10 cellular contexts compared by ENCODE assay signal in genomic region chr16:54282923-54283734, GRCh38. TPM values are rescaled to one million over a fixed set of nuclear protein-coding genes. Genes with fewer than 3 reads are reported as not detected.
DNase-seq lines count a peak whose midpoint lies in the region; ATAC-seq, FAIRE-seq and TF ChIP-seq lines count a peak whose summit lies in the region.
"Had no signal": no experiment of that assay in that cellular context is flagged by ENCODE, and none has a peak within 500 bp of the region (broad histone marks: within the 10 kb centered on the region; RNA-seq: fewer than 3 reads in every experiment).

No MANE protein-coding gene starts in this region.

- H3K4me1 Mint-ChIP-seq in MCF 10A (ENCODE audit: insufficient read depth, unreplicated experiment): peaks cover 11% of the 10 kb centered on the region
- peaks cover 30% of the 10 kb centered on the region for H3K4me1 Mint-ChIP-seq in mesothelial cell of epicardium

- peak overlapping the region; percentile 94 for H3K4me3 Mint-ChIP-seq in MCF 10A (ENCODE audit: unreplicated experiment)
- H3K4me3 Mint-ChIP-seq in mesothelial cell of epicardium: peak overlapping the region; percentile 95
- H3K4me3 Mint-ChIP-seq: activated CD4-positive, alpha-beta T cell treated with anti-CD3 and anti-CD28 coated beads, Interleukin-2, amount 10 ng/mL, durations not matched to agents 7 days and 5 days had no signal

- H3K27me3 ChIP-seq in H7 (ENCODE audit: control insufficient read depth, insufficient read depth, low read length): peaks cover 73% of the 10 kb centered on the region

- POLR2A ChIA-PET in MCF 10A (lab: Yijun Ruan, JAX): interaction anchor here (0.5 to 11.8 kb wide), 19 partner anchors 29 to 665 kb away, joined by 3 to 352 read pairs (median 4); partner anchors contain the start of gene IRX5

- H3K27ac Mint-ChIP-seq in MCF 10A (ENCODE audit: low read depth, unreplicated experiment): peak overlapping the region; percentile 95
- H3K27ac Mint-ChIP-seq in mesothelial cell of epicardium: peak overlapping the region; percentile 81
- H3K27ac Mint-ChIP-seq: activated CD4-positive, alpha-beta T cell treated with anti-CD3 and anti-CD28 coated beads, Interleukin-2, amount 10 ng/mL, durations not matched to agents 7 days and 5 days had no signal

- TF ChIP-seq CTCF in AG10803 (conservative IDR thresholded peaks at IDR 0.05; ENCODE audit: low read length): no peak
- TF ChIP-seq CTCF in MCF 10A (IDR thresholded peaks at IDR 0.05; ENCODE audit: unreplicated experiment): no peak
- TF ChIP-seq CTCF in mesothelial cell of epicardium (IDR thresholded peaks at IDR 0.05; ENCODE audit: unreplicated experiment): no peak

- DNase-seq in AG10803 (ENCODE audit: low read depth): no peak
- DNase-seq in H7: peak; percentile 56
- DNase-seq in MCF 10A (ENCODE audit: unreplicated experiment): peak; percentile 18
- peak in 1 of 2 experiments; percentile 41 for DNase-seq in mesothelial cell of epicardium (ENCODE audit: low spot score in 2 of 2, unreplicated experiment in 2 of 2)
- no peak for DNase-seq in frontal cortex (ENCODE audit: low spot score in 2 of 2)
- DNase-seq: activated CD4-positive, alpha-beta T cell treated with anti-CD3 and anti-CD28 coated beads, Interleukin-2, amount 10 ng/mL, durations not matched to agents 7 days and 5 days had no signal

- H3K27me3 Mint-ChIP-seq in MCF 10A (ENCODE audit: insufficient read depth, unreplicated experiment) (no peaks in the 10 kb centered on the region), mesothelial cell of epicardium (ENCODE audit: low read depth) (peaks cover 56% of the 10 kb centered on the region)

- TSS peak; percentile 54 for BruUV-seq in MCF 10A (replicated peaks; lab: Mats Ljungman, UMichigan)

- H3K36me3 ChIP-seq in H7 (replicated peaks; ENCODE audit: control insufficient read depth, insufficient read depth, low read length): no peaks in the 10 kb centered on the region

- no peak for FAIRE-seq in frontal cortex (lab: Jason Lieb, UNC)

- no peak for ATAC-seq in GM21381 (IDR thresholded peaks at IDR 0.05; ENCODE audit: unreplicated experiment)
- ATAC-seq in HG03045 (IDR thresholded peaks at IDR 0.05; ENCODE audit: unreplicated experiment): no peak
- ATAC-seq in HG03095 (IDR thresholded peaks at IDR 0.05; ENCODE audit: unreplicated experiment): no peak

- H3K4me3 ChIP-seq in AG10803 (ENCODE audit: low read length) (peak overlapping the region; percentile 81), H7 (ENCODE audit: insufficient read depth, low read depth, low read length) (no peak overlapping the region)

- no peaks in the 10 kb centered on the region for H3K9me3 Mint-ChIP-seq in MCF 10A (ENCODE audit: unreplicated experiment)
- H3K9me3 Mint-ChIP-seq in mesothelial cell of epicardium: no peaks in the 10 kb centered on the region
- H3K9me3 Mint-ChIP-seq: activated CD4-positive, alpha-beta T cell treated with anti-CD3 and anti-CD28 coated beads, Interleukin-2, amount 10 ng/mL, durations not matched to agents 7 days and 5 days had no signal

- intact Hi-C loops in MCF 10A (cut with micrococcal nuclease): loop anchor here (1.0 to 10.0 kb wide), 4 partner anchors 201 to 974 kb away; no protein-coding TSS in a partner anchor

- CTCF ChIA-PET in MCF 10A (lab: Yijun Ruan, JAX): interaction anchor here (0.6 to 2.3 kb wide), 8 partner anchors 89 to 646 kb away, joined by 3 to 7 read pairs (median 3); no protein-coding TSS in a partner anchor

- H3K36me3 Mint-ChIP-seq in MCF 10A (ENCODE audit: insufficient read depth, unreplicated experiment): peaks cover 53% of the 10 kb centered on the region
- peaks cover 16% of the 10 kb centered on the region for H3K36me3 Mint-ChIP-seq in mesothelial cell of epicardium

RNA-seq across cellular contexts. Expression of gene IRX3, which starts 3.5 kb away (rescaled TPM):
- total RNA-seq in H7 (2014; rRNA removed; shearing (Covaris generic)): 2.8 and 4.1 TPM in 2 replicates
- total RNA-seq in MCF 10A (2022) (15.7 and 17.6 TPM in 2 replicates), mesothelial cell of epicardium (40.3 to 45.8 TPM (median 45.2 TPM) in 3 replicates), frontal cortex (under 0.01 TPM)
- total RNA-seq: activated CD4-positive, alpha-beta T cell treated with anti-CD3 and anti-CD28 coated beads, Interleukin-2, amount 10 ng/mL, durations not matched to agents 7 days and 5 days; G401 had no signal

Comparison
In these comparisons a context has a peak if more than half of its experiments do, and no peak if none do; other contexts are left out.
1. DNase-seq: peak in H7 (single experiment) and MCF 10A (single experiment); none in AG10803 (single experiment) and frontal cortex (0 of 2).